ENCODE assay signal across 1 cellular context in the genomic region with DNA sequence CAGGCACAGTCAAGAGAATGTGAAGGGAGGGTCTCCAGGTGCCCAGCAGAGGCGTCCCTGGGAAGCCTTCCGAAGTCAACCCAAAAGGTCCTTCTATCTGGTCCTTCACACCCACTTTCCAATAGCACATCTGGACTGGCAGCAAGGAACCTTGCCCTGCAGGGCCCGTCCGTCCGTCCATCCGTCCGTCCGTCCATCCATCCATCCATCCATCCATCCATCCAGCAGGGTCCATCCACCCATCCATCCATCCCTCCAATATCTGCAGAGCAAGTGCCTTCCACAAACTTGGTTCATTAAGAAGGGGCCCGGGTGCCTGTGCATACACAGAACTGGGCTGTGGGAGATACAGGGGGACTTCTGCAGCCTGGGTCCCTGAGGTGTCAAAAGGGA.
A peak's percentile ranks its signal among the peaks of the same experiment; 100 is the strongest.
TF ChIP-seq lines count a peak whose summit lies in the region.

No MANE protein-coding gene starts in this region.

TF ChIP-seq in K562, 482 proteins besides CTCF, POLR2A, EP300 and RAD21:
- TF ChIP-seq, protein P1, sequence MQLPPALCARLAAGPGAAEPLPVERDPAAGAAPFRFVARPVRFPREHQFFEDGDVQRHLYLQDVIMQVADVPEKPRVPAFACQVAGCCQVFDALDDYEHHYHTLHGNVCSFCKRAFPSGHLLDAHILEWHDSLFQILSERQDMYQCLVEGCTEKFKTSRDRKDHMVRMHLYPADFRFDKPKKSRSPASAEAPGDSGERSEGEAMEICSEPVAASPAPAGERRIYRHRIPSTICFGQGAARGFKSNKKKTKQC (CRISPR knock-in tag; IDR thresholded peaks at IDR 0.05), result 0 out of 2 replicates have a peak, but pooled peaks have one; percentile 12
- peak; percentile 48; the same call in 1 of the 2 replicates for TF ChIP-seq CBFB (CRISPR knock-in tag; IDR thresholded peaks at IDR 0.05)
- TF ChIP-seq, protein P2, sequence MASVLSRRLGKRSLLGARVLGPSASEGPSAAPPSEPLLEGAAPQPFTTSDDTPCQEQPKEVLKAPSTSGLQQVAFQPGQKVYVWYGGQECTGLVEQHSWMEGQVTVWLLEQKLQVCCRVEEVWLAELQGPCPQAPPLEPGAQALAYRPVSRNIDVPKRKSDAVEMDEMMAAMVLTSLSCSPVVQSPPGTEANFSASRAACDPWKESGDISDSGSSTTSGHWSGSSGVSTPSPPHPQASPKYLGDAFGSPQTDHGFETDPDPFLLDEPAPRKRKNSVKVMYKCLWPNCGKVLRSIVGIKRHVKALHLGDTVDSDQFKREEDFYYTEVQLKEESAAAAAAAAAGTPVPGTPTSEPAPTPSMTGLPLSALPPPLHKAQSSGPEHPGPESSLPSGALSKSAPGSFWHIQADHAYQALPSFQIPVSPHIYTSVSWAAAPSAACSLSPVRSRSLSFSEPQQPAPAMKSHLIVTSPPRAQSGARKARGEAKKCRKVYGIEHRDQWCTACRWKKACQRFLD (CRISPR knock-in tag; IDR thresholded peaks at IDR 0.05), result no peak
